ENCODE assay signal across 8 cellular contexts in the genomic region with DNA sequence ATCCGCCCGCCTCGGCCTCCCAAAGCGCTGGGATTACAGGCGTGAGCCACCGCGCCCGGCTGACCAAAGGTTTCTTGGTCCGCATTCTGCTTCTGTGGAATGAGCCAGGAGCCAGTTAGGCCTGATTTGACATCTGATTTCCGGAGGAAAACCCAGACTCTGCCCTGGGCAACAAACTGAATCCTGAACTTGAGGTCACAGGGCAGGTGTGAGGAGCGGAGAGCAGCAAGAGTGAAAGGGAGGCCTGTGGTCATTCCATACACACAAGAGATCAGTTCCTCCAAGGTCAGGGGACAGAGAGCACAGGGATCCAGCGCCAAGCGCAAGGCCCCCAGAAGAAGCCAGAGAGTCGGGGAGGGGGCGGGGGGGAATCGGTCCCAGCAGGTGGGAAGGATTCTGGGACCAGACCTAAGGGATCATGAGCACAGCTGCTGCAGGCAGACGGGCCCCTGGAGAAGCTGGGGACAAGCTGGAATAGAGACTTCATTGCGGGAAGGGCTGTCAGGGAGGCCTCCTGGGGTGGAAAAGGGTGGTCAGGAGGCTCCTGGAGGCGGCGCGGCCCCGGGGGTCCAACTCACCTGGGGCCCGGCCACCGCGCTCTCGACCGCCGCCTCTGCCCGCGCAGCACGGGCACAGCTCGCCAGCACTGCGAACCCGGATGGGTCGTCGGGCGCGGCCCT. TPM values are rescaled to one million over a fixed set of nuclear protein-coding genes. Genes with fewer than 3 reads are reported as not detected.
DNase-seq lines count a peak whose midpoint lies in the region; ATAC-seq and TF ChIP-seq lines count a peak whose summit lies in the region.

No MANE protein-coding gene starts in this region.

- H3K36me3 Mint-ChIP-seq in activated T-helper 2 cell treated with anti-CD3 and anti-CD28 coated beads, Interferon-gamma antibody, Interleukin-2, Interleukin-4, amounts not matched to agents 10 μg/mL and 5 μg/mL and 100 μg/mL, durations not matched to agents 14 hours and 24 hours and 36 hours (ENCODE audit: low read depth) = peaks cover 47% of the 10 kb centered on the region
- peaks cover 17% of the 10 kb centered on the region for H3K36me3 Mint-ChIP-seq in stimulated activated memory B cell treated with anti-CD40 and anti-IgM and Interleukin-4, amounts not matched to agents 10 μg/mL and 1 μg/mL and 100 μg/mL, for 72 hours

- DNase-seq in BE2C = no peak
- no peak for DNase-seq in HCT116 (ENCODE audit: low read depth, low spot score)
- DNase-seq in activated T-helper 2 cell treated with anti-CD3 and anti-CD28 coated beads, Interferon-gamma antibody, Interleukin-2, Interleukin-4, amounts not matched to agents 10 μg/mL and 5 μg/mL and 100 μg/mL, durations not matched to agents 14 hours and 24 hours and 36 hours (ENCODE audit: low spot score) = no peak
- DNase-seq in NCI-H187 treated with DMSO at 0.1 percent for 48 hours (lab: John Stamatoyannopoulos, UW) = no peak
- DNase-seq in NCI-H2029 (lab: John Stamatoyannopoulos, UW) = no peak
- DNase-seq in stimulated activated CD4-positive, alpha-beta T cell treated with anti-CD3 and anti-CD28 coated beads, Interleukin-2, amount 100 ng/mL, for 48 hours = no peak

- H3K9ac ChIP-seq in HCT116 (ENCODE audit: low read length) = peak overlapping the region; percentile 92

- H3K9me3 ChIP-seq in BE2C = no peaks in the 10 kb centered on the region
- H3K9me3 ChIP-seq in HCT116 (ENCODE audit: control insufficient read depth in 1 of 2, insufficient read depth in 1 of 2, low read depth in 1 of 2, low read length in 2 of 2) = no peaks in the 10 kb centered on the region

- no peaks in the 10 kb centered on the region for H3K9me3 Mint-ChIP-seq in activated T-helper 2 cell treated with anti-CD3 and anti-CD28 coated beads, Interferon-gamma antibody, Interleukin-2, Interleukin-4, amounts not matched to agents 10 μg/mL and 5 μg/mL and 100 μg/mL, durations not matched to agents 14 hours and 24 hours and 36 hours
- H3K9me3 Mint-ChIP-seq in stimulated activated memory B cell treated with anti-CD40 and anti-IgM and Interleukin-4, amounts not matched to agents 10 μg/mL and 1 μg/mL and 100 μg/mL, for 72 hours = no peaks in the 10 kb centered on the region

- H3K9me2 ChIP-seq in HCT116 (ENCODE audit: insufficient read depth) = no peaks in the 10 kb centered on the region

- peak; percentile 13 for ATAC-seq in HCT116
- no peak for ATAC-seq in stimulated activated memory B cell treated with anti-CD40 and anti-IgM and Interleukin-4, amounts not matched to agents 10 μg/mL and 1 μg/mL and 100 μg/mL, for 72 hours

- CTCF ChIA-PET in HCT116 (lab: Charles Lee) = interaction anchor here (0.9 to 1.9 kb wide), 6 partner anchors 13 to 587 kb away, joined by 3 to 10 read pairs (median 6); no protein-coding TSS in a partner anchor

- peaks cover 47% of the 10 kb centered on the region for H3K79me2 ChIP-seq in HCT116 (ENCODE audit: insufficient read depth, low read length)

- BruUV-seq in HCT116 (replicated peaks; lab: Mats Ljungman, UMichigan) = TSS peak; percentile 43

- peak overlapping the region; percentile 94 for H3K27ac ChIP-seq in HCT116 (ENCODE audit: low read depth, low read length)

- no peaks in the 10 kb centered on the region for H3K36me3 ChIP-seq in BE2C
- peaks cover 6 to 8% of the 10 kb centered on the region in 2 experiments; a peak in 2 of 4 replicates for H3K36me3 ChIP-seq in HCT116 (ENCODE audit: control insufficient read depth in 1 of 2, insufficient read depth in 2 of 2, low read length in 2 of 2)

- H2AFZ ChIP-seq in HCT116 (ENCODE audit: low read depth, low read length, poor library complexity, severe bottlenecking) = no peak overlapping the region

- H3K4me2 ChIP-seq in HCT116 (ENCODE audit: low read length) = peak overlapping the region; percentile 98

- peaks cover 38% of the 10 kb centered on the region for H3K4me1 Mint-ChIP-seq in activated T-helper 2 cell treated with anti-CD3 and anti-CD28 coated beads, Interferon-gamma antibody, Interleukin-2, Interleukin-4, amounts not matched to agents 10 μg/mL and 5 μg/mL and 100 μg/mL, durations not matched to agents 14 hours and 24 hours and 36 hours (ENCODE audit: low read depth)
- H3K4me1 Mint-ChIP-seq in stimulated activated memory B cell treated with anti-CD40 and anti-IgM and Interleukin-4, amounts not matched to agents 10 μg/mL and 1 μg/mL and 100 μg/mL, for 72 hours = peaks cover 50% of the 10 kb centered on the region

- H3K4me1 ChIP-seq in BE2C (no peaks in the 10 kb centered on the region), HCT116 (ENCODE audit: control insufficient read depth in 1 of 2, insufficient read depth in 2 of 2, low read length in 2 of 2) (peaks cover 6 to 15% of the 10 kb centered on the region in 2 experiments; a peak in 3 of 4 replicates)

- TF ChIP-seq CTCF in BE2C (IDR thresholded peaks at IDR 0.05; ENCODE audit: low read depth, low read length) (no peak), HCT116 (IDR thresholded peaks at IDR 0.05 in 2 of 3, conservative IDR thresholded peaks at IDR 0.05 in 1 of 3; ENCODE audit: borderline replicate concordance in 1 of 3, insufficient read depth in 1 of 3, low read depth in 2 of 3, low read length in 2 of 3) (no peak)

- H3K4me3 ChIP-seq in BE2C (ENCODE audit: low read depth, low read length) = peak overlapping the region; percentile 69
- H3K4me3 ChIP-seq in HCT116 (replicated peaks in 1 of 2; ENCODE audit: low read depth in 1 of 2, low read length in 2 of 2) = peak overlapping the region; percentile 94
- peak overlapping the region; percentile 84 for H3K4me3 ChIP-seq in iPS-11a (ENCODE audit: low read depth, low read length)

- H4K20me1 ChIP-seq in HCT116 (ENCODE audit: insufficient read depth) = no peaks in the 10 kb centered on the region

- peak overlapping the region; percentile 35 for H3K27ac Mint-ChIP-seq in activated T-helper 2 cell treated with anti-CD3 and anti-CD28 coated beads, Interferon-gamma antibody, Interleukin-2, Interleukin-4, amounts not matched to agents 10 μg/mL and 5 μg/mL and 100 μg/mL, durations not matched to agents 14 hours and 24 hours and 36 hours
- peak overlapping the region; percentile 99 for H3K27ac Mint-ChIP-seq in stimulated activated memory B cell treated with anti-CD40 and anti-IgM and Interleukin-4, amounts not matched to agents 10 μg/mL and 1 μg/mL and 100 μg/mL, for 72 hours

- TF ChIP-seq RAD21 in HCT116 (IDR thresholded peaks at IDR 0.05; ENCODE audit: low read depth) = no peak

- H3K27me3 Mint-ChIP-seq in activated T-helper 2 cell treated with anti-CD3 and anti-CD28 coated beads, Interferon-gamma antibody, Interleukin-2, Interleukin-4, amounts not matched to agents 10 μg/mL and 5 μg/mL and 100 μg/mL, durations not matched to agents 14 hours and 24 hours and 36 hours (ENCODE audit: low read depth) = no peaks in the 10 kb centered on the region
- no peaks in the 10 kb centered on the region for H3K27me3 Mint-ChIP-seq in stimulated activated memory B cell treated with anti-CD40 and anti-IgM and Interleukin-4, amounts not matched to agents 10 μg/mL and 1 μg/mL and 100 μg/mL, for 72 hours

- H3K27me3 ChIP-seq in BE2C (no peaks in the 10 kb centered on the region), HCT116 (ENCODE audit: insufficient read depth, low read length) (no peaks in the 10 kb centered on the region)

- intact Hi-C loops in HCT116 (cut with micrococcal nuclease) = loop anchor here (5.0 kb wide), 1 partner anchor 98 kb away; no protein-coding TSS in a partner anchor
- intact Hi-C loops in activated T-helper 2 cell treated with anti-CD3 and anti-CD28 coated beads, Interferon-gamma antibody, Interleukin-2, Interleukin-4, amounts not matched to agents 10 μg/mL and 5 μg/mL and 100 μg/mL, durations not matched to agents 14 hours and 24 hours and 36 hours (cut with micrococcal nuclease) = loop anchor here (5.0 kb wide), 2 partner anchors 98 to 588 kb away; no protein-coding TSS in a partner anchor

- RAD21 ChIA-PET in HCT116 (lab: Charles Lee; ENCODE audit: low non-redundant PET in 1 of 2, low total read pairs in 2 of 2, uncharacterized antibody in 2 of 2, unreplicated experiment in 2 of 2) = no interaction called here

- peak overlapping the region; percentile 98 for H3K4me3 Mint-ChIP-seq in activated T-helper 2 cell treated with anti-CD3 and anti-CD28 coated beads, Interferon-gamma antibody, Interleukin-2, Interleukin-4, amounts not matched to agents 10 μg/mL and 5 μg/mL and 100 μg/mL, durations not matched to agents 14 hours and 24 hours and 36 hours (ENCODE audit: low read depth)
- H3K4me3 Mint-ChIP-seq in stimulated activated memory B cell treated with anti-CD40 and anti-IgM and Interleukin-4, amounts not matched to agents 10 μg/mL and 1 μg/mL and 100 μg/mL, for 72 hours = peak overlapping the region; percentile 96

- TF ChIP-seq POLR2A in HCT116 (IDR thresholded peaks at IDR 0.05; ENCODE audit: borderline replicate concordance, extremely low read depth, insufficient read depth, insufficient read length) = no peak

- POLR2A ChIA-PET in HCT116 (lab: Charles Lee) = interaction anchor here (0.7 to 1.5 kb wide), 6 partner anchors 9 to 32 kb away, joined by 3 to 5 read pairs (median 4); no protein-coding TSS in a partner anchor

RNA-seq across cellular contexts. Expression of a gene that starts 0.4 kb away (rescaled TPM):
- 5.4 TPM for polyA plus RNA-seq in BE2C (2012; ENCODE audit: insufficient read depth, insufficient read length, low read depth)
- total RNA-seq in HCT116 (2021; ENCODE audit: unreplicated experiment) = 19.6 TPM
- 9.1 and 9.7 TPM in 2 replicates for polyA plus RNA-seq in HCT116 (2012)
- total RNA-seq in activated T-helper 2 cell treated with anti-CD3 and anti-CD28 coated beads, Interferon-gamma antibody, Interleukin-2, Interleukin-4, amounts not matched to agents 10 μg/mL and 5 μg/mL and 100 μg/mL, durations not matched to agents 14 hours and 24 hours and 36 hours = 19.5 and 19.7 TPM in 2 replicates

RNA-seq across cellular contexts. Expression of a gene that starts 0.9 kb away (rescaled TPM):
- 2.3 TPM for polyA plus RNA-seq in BE2C (2012; ENCODE audit: insufficient read depth, insufficient read length, low read depth)
- total RNA-seq in HCT116 (2021; ENCODE audit: unreplicated experiment) = 7.9 TPM
- polyA plus RNA-seq in HCT116 (2012) = 6.0 TPM in 2 replicates
- total RNA-seq in activated T-helper 2 cell treated with anti-CD3 and anti-CD28 coated beads, Interferon-gamma antibody, Interleukin-2, Interleukin-4, amounts not matched to agents 10 μg/mL and 5 μg/mL and 100 μg/mL, durations not matched to agents 14 hours and 24 hours and 36 hours = 46.6 and 47.9 TPM in 2 replicates

RNA-seq across cellular contexts. Expression of a gene that starts 26.4 kb away (rescaled TPM):
- 0.22 TPM for polyA plus RNA-seq in BE2C (2012; ENCODE audit: insufficient read depth, insufficient read length, low read depth)
- 5.5 TPM for total RNA-seq in HCT116 (2021; ENCODE audit: unreplicated experiment)
- polyA plus RNA-seq in HCT116 (2012) = 2.6 and 3.9 TPM in 2 replicates
- total RNA-seq in activated T-helper 2 cell treated with anti-CD3 and anti-CD28 coated beads, Interferon-gamma antibody, Interleukin-2, Interleukin-4, amounts not matched to agents 10 μg/mL and 5 μg/mL and 100 μg/mL, durations not matched to agents 14 hours and 24 hours and 36 hours = 6.1 and 6.8 TPM in 2 replicates

RNA-seq across cellular contexts. Expression of a gene that starts 32.8 kb away (rescaled TPM):
- polyA plus RNA-seq in BE2C (2012; ENCODE audit: insufficient read depth, insufficient read length, low read depth) = 13.1 TPM
- 50.0 TPM for total RNA-seq in HCT116 (2021; ENCODE audit: unreplicated experiment)
- 53.8 and 55.8 TPM in 2 replicates for polyA plus RNA-seq in HCT116 (2012)
- total RNA-seq in activated T-helper 2 cell treated with anti-CD3 and anti-CD28 coated beads, Interferon-gamma antibody, Interleukin-2, Interleukin-4, amounts not matched to agents 10 μg/mL and 5 μg/mL and 100 μg/mL, durations not matched to agents 14 hours and 24 hours and 36 hours = 39.0 and 40.9 TPM in 2 replicates

RNA-seq across cellular contexts. Expression of a gene that starts 33.0 kb away (rescaled TPM):
- polyA plus RNA-seq in BE2C (2012; ENCODE audit: insufficient read depth, insufficient read length, low read depth) = 98.9 TPM
- total RNA-seq in HCT116 (2021; ENCODE audit: unreplicated experiment) = 62.4 TPM
- polyA plus RNA-seq in HCT116 (2012) = 33.2 and 47.7 TPM in 2 replicates
- 61.7 and 64.9 TPM in 2 replicates for total RNA-seq in activated T-helper 2 cell treated with anti-CD3 and anti-CD28 coated beads, Interferon-gamma antibody, Interleukin-2, Interleukin-4, amounts not matched to agents 10 μg/mL and 5 μg/mL and 100 μg/mL, durations not matched to agents 14 hours and 24 hours and 36 hours
